1 cellular context compared by ENCODE assay signal in genomic region chr2:176104338-176105077, GRCh38.
TF ChIP-seq lines count a peak whose summit lies in the region.

No MANE protein-coding gene starts in this region.

TF ChIP-seq in HEK293, 187 proteins besides CTCF, POLR2A, EP300 and RAD21 (continued from another document and continues in another):
- TF ChIP-seq ZNF248 (tag by site-specific recombination; IDR thresholded peaks at IDR 0.05) (no peak), ZNF549 (tag by site-specific recombination; IDR thresholded peaks at IDR 0.05) (no peak), ZNF148 (tag by site-specific recombination; IDR thresholded peaks at IDR 0.05; ENCODE audit: borderline replicate concordance) (no peak), SP3 (tag by site-specific recombination; IDR thresholded peaks at IDR 0.05) (no peak), ZBTB48 (tag by site-specific recombination; IDR thresholded peaks at IDR 0.05) (no peak), GFI1B (tag by site-specific recombination; IDR thresholded peaks at IDR 0.05) (no peak; the same call in 1 of the 2 replicates), ZNF223 (tag by site-specific recombination; IDR thresholded peaks at IDR 0.05) (peak; percentile 78; the same call in 1 of the 2 replicates), KLF16 (tag by site-specific recombination; IDR thresholded peaks at IDR 0.05) (no peak), ZNF146 (tag by site-specific recombination; IDR thresholded peaks at IDR 0.05) (no peak), TSHZ1 (tag by site-specific recombination; IDR thresholded peaks at IDR 0.05; ENCODE audit: borderline replicate concordance) (peak; percentile 26; the same call in 1 of the 2 replicates), OSR2 (tag by site-specific recombination; IDR thresholded peaks at IDR 0.05) (no peak), ZNF280D (tag by site-specific recombination; IDR thresholded peaks at IDR 0.05) (no peak), ZNF18 (tag by site-specific recombination; IDR thresholded peaks at IDR 0.05) (no peak), ZBTB10 (tag by site-specific recombination; IDR thresholded peaks at IDR 0.05) (no peak), ZNF521 (tag by site-specific recombination; IDR thresholded peaks at IDR 0.05) (no peak), ZBTB1 (tag by site-specific recombination; IDR thresholded peaks at IDR 0.05) (no peak), SP7 (tag by site-specific recombination; IDR thresholded peaks at IDR 0.05) (peak; percentile 74), SALL2 (tag by site-specific recombination; IDR thresholded peaks at IDR 0.05; ENCODE audit: borderline replicate concordance) (no peak), ZNF214 (tag by site-specific recombination; IDR thresholded peaks at IDR 0.05; ENCODE audit: borderline replicate concordance) (no peak), ZNF837 (tag by site-specific recombination; IDR thresholded peaks at IDR 0.05) (no peak), ZBTB6 (tag by site-specific recombination; IDR thresholded peaks at IDR 0.05) (no peak), ZNF645 (tag by site-specific recombination; IDR thresholded peaks at IDR 0.05) (no peak), ZNF2 (tag by site-specific recombination; IDR thresholded peaks at IDR 0.05) (no peak), PRDM6 (tag by site-specific recombination; IDR thresholded peaks at IDR 0.05) (no peak), ZNF138 (tag by site-specific recombination; IDR thresholded peaks at IDR 0.05; ENCODE audit: borderline replicate concordance) (no peak), GLIS1 (tag by site-specific recombination; IDR thresholded peaks at IDR 0.05) (no peak; the same call in 1 of the 2 replicates), ZFP41 (tag by site-specific recombination; IDR thresholded peaks at IDR 0.05; ENCODE audit: borderline replicate concordance) (no peak), ZNF239 (tag by site-specific recombination; IDR thresholded peaks at IDR 0.05) (no peak), ZNF175 (tag by site-specific recombination; IDR thresholded peaks at IDR 0.05) (no peak), KLF1 (tag by site-specific recombination; IDR thresholded peaks at IDR 0.05) (no peak), ZFP37 (tag by site-specific recombination; IDR thresholded peaks at IDR 0.05) (peak; percentile 30; the same call in 1 of the 2 replicates), ZNF48 (tag by site-specific recombination; IDR thresholded peaks at IDR 0.05) (no peak), ZNF660 (tag by site-specific recombination; IDR thresholded peaks at IDR 0.05) (peak; percentile 79), ZNF449 (tag by site-specific recombination; IDR thresholded peaks at IDR 0.05) (no peak), ZSCAN16 (tag by site-specific recombination; IDR thresholded peaks at IDR 0.05) (no peak; the same call in 1 of the 2 replicates), SP2 (tag by site-specific recombination; IDR thresholded peaks at IDR 0.05) (no peak), ZNF37A (tag by site-specific recombination; IDR thresholded peaks at IDR 0.05) (no peak), ZNF184 (tag by site-specific recombination; IDR thresholded peaks at IDR 0.05) (no peak), ZNF335 (tag by site-specific recombination; conservative IDR thresholded peaks at IDR 0.05) (peak; percentile 86), ZNF266 (tag by site-specific recombination; IDR thresholded peaks at IDR 0.05; ENCODE audit: low read depth) (no peak), ZNF10 (tag by site-specific recombination; IDR thresholded peaks at IDR 0.05) (no peak)
